In the genomic region with DNA sequence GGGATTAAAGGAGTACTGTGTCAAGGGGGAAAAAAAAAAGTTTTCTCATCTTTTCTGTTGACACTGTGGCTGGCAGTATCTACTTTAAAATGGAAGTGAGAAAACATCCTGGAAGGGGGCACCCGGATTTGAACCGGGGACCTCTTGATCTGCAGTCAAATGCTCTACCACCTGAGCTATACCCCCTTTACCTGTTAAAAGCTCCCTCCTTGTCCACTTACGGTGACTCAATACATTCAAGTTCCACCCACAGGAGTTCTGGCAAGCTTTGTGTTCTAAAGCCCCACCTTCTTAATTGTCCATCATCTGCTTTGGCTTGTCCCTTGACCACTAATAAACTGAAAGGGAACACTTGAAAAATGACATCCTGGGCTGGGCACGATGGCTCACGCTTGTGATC, we compare ENCODE assay signal across 24 cellular contexts.
A peak's percentile ranks its signal among the peaks of the same experiment; 100 is the strongest.
DNase-seq lines count a peak whose midpoint lies in the region; ATAC-seq, FAIRE-seq and TF ChIP-seq lines count a peak whose summit lies in the region.
"Had no signal": no experiment of that assay in that cellular context is flagged by ENCODE, and none has a peak within 500 bp of the region (broad histone marks: within the 10 kb centered on the region; RNA-seq: fewer than 3 reads in every experiment).

No MANE protein-coding gene starts in this region.

- H3K27me3 Mint-ChIP-seq in MCF 10A (ENCODE audit: insufficient read depth, unreplicated experiment): no peaks in the 10 kb centered on the region
- H3K27me3 Mint-ChIP-seq: central memory CD8-positive, alpha-beta T cell had no signal

- H4K20me1 ChIP-seq in GM12878 (ENCODE audit: control insufficient read depth, insufficient read depth): no peaks in the 10 kb centered on the region

- TF ChIP-seq EP300 in GM12878 (IDR thresholded peaks at IDR 0.05; ENCODE audit: borderline replicate concordance in 1 of 2, control insufficient read depth in 1 of 2, low read depth in 2 of 2, low read length in 2 of 2): no peak

- RAD21 ChIA-PET in GM12878 (lab: Charles Lee; ENCODE audit: unreplicated experiment): no interaction called here

- DNase-seq in MCF 10A (ENCODE audit: unreplicated experiment) (peak; percentile 48), breast epithelium (ENCODE audit: low spot score in 2 of 2) (no peak), HT-29 (ENCODE audit: low spot score) (peak; percentile 26), GM12878 (ENCODE audit: low read depth, low spot score) (peak; percentile 12), NCI-H446 treated with DMSO at 0.1 percent for 48 hours (lab: John Stamatoyannopoulos, UW) (no peak)
- peak; percentile 29 for DNase-seq in stimulated activated CD8-positive, alpha-beta memory T cell treated with anti-CD3 and anti-CD28 coated beads, Interleukin-4, amount 100 ng/mL, for 48 hours
- DNase-seq: GF-D8, immature natural killer cell, left ventricle myocardium inferior, MM.1S, NCI-H1436, NCI-H524 treated with DMSO at 0.1 percent for 48 hours, ovary, spleen, substantia nigra, SW 1271 had no signal

- CTCF ChIA-PET in MCF 10A (lab: Yijun Ruan, JAX) (no interaction called here), GM12878 (lab: Yijun Ruan, JAX) (no interaction called here)

- no peak overlapping the region for H3K4me3 Mint-ChIP-seq in MCF 10A (ENCODE audit: unreplicated experiment)
- H3K4me3 Mint-ChIP-seq: activated naive CD4-positive, alpha-beta T cell treated with anti-CD3 and anti-CD28 coated beads, Interleukin-2, amount 50 U/mL, for 24 hours; central memory CD8-positive, alpha-beta T cell; immature natural killer cell; nephron had no signal

- no peak for TF ChIP-seq CTCF in MCF 10A (IDR thresholded peaks at IDR 0.05; ENCODE audit: unreplicated experiment)
- no peak for TF ChIP-seq CTCF in breast epithelium (IDR thresholded peaks at IDR 0.05)
- TF ChIP-seq CTCF in GM12878 (IDR thresholded peaks at IDR 0.05 in 2 of 3, conservative IDR thresholded peaks at IDR 0.05 in 1 of 3; ENCODE audit: control insufficient read depth in 2 of 3, extremely low read depth in 1 of 3, insufficient read depth in 1 of 3, low read depth in 3 of 3, low read length in 3 of 3): no peak

- no peak overlapping the region for H2AFZ ChIP-seq in GM12878 (ENCODE audit: control insufficient read depth, low read depth, low read length)

- no peak for FAIRE-seq in GM12878 (lab: Jason Lieb, UNC)
- FAIRE-seq: GM12892 had no signal

- H3K27ac ChIP-seq in breast epithelium (no peak overlapping the region), GM12878 (ENCODE audit: control insufficient read depth, insufficient read depth) (no peak overlapping the region)
- H3K27ac ChIP-seq: ascending aorta, epithelial cell of prostate, HL-60, left ventricle myocardium inferior, ovary, spleen had no signal

- no peaks in the 10 kb centered on the region for H3K9me3 ChIP-seq in breast epithelium
- no peaks in the 10 kb centered on the region for H3K9me3 ChIP-seq in GM12878 (replicated peaks; ENCODE audit: control insufficient read depth, insufficient read depth, low read length)
- H3K9me3 ChIP-seq: ascending aorta, left ventricle myocardium inferior, ovary, spleen had no signal

- no peak for TF ChIP-seq RAD21 in GM12878 (IDR thresholded peaks at IDR 0.05; ENCODE audit: insufficient read depth, low read depth, low read length)

- BruUV-seq in MCF 10A (replicated peaks; lab: Mats Ljungman, UMichigan) (no TSS peak), GM12878 (replicated peaks; lab: Mats Ljungman, UMichigan) (no TSS peak)

- no peaks in the 10 kb centered on the region for H3K9me3 Mint-ChIP-seq in MCF 10A (ENCODE audit: unreplicated experiment)
- H3K9me3 Mint-ChIP-seq: activated naive CD4-positive, alpha-beta T cell treated with anti-CD3 and anti-CD28 coated beads, Interleukin-2, amount 50 U/mL, for 24 hours; central memory CD8-positive, alpha-beta T cell had no signal

- no peaks in the 10 kb centered on the region for H3K36me3 ChIP-seq in breast epithelium
- no peaks in the 10 kb centered on the region for H3K36me3 ChIP-seq in GM12878 (ENCODE audit: control insufficient read depth in 2 of 2, insufficient read depth in 2 of 2, low read length in 1 of 2)
- H3K36me3 ChIP-seq: ascending aorta, left ventricle myocardium inferior, ovary, spleen had no signal

- H3K4me3 ChIP-seq in breast epithelium (no peak overlapping the region), GM12878 (no peak overlapping the region)
- H3K4me3 ChIP-seq: ascending aorta, left ventricle myocardium inferior, ovary, spleen had no signal

- H3K27me3 ChIP-seq in breast epithelium: no peaks in the 10 kb centered on the region
- H3K27me3 ChIP-seq in GM12878 (replicated peaks in 1 of 2; ENCODE audit: control insufficient read depth in 2 of 2, insufficient read depth in 2 of 2, low read length in 1 of 2): no peaks in the 10 kb centered on the region
- H3K27me3 ChIP-seq: ascending aorta, ovary, spleen had no signal

- H3K79me2 ChIP-seq in GM12878 (ENCODE audit: control insufficient read depth, insufficient read depth, low read length): no peaks in the 10 kb centered on the region

- no peaks in the 10 kb centered on the region for H3K36me3 Mint-ChIP-seq in MCF 10A (ENCODE audit: insufficient read depth, unreplicated experiment)
- H3K36me3 Mint-ChIP-seq: activated naive CD4-positive, alpha-beta T cell treated with anti-CD3 and anti-CD28 coated beads, Interleukin-2, amount 50 U/mL, for 24 hours; immature natural killer cell had no signal

- H3K4me2 ChIP-seq in GM12878 (ENCODE audit: control insufficient read depth, insufficient read depth): no peak overlapping the region

- POLR2A ChIA-PET in MCF 10A (lab: Yijun Ruan, JAX): interaction anchor here (0.7 kb wide), 1 partner anchor 30 kb away, joined by 3 read pairs; no protein-coding TSS in a partner anchor
- POLR2A ChIA-PET in GM12878 (lab: Charles Lee): no interaction called here

- peaks cover 29% of the 10 kb centered on the region for H3K4me1 Mint-ChIP-seq in MCF 10A (ENCODE audit: insufficient read depth, unreplicated experiment)
- H3K4me1 Mint-ChIP-seq: activated naive CD4-positive, alpha-beta T cell treated with anti-CD3 and anti-CD28 coated beads, Interleukin-2, amount 50 U/mL, for 24 hours; central memory CD8-positive, alpha-beta T cell; immature natural killer cell had no signal

- no peaks in the 10 kb centered on the region for H3K4me1 ChIP-seq in breast epithelium
- no peaks in the 10 kb centered on the region for H3K4me1 ChIP-seq in GM12878 (ENCODE audit: control insufficient read depth, insufficient read depth, low read length)
- H3K4me1 ChIP-seq: ascending aorta, left ventricle myocardium inferior, spleen had no signal

- WGBS in GM12878 (ENCODE audit: insufficient coverage, insufficient replicate concordance, low lambda C conversion rate, missing lambda C conversion rate): 86% methylated on average over 5 of the region's 5 CpGs

- TF ChIP-seq POLR2A in breast epithelium (IDR thresholded peaks at IDR 0.05): no peak
- no peak for TF ChIP-seq POLR2A in GM12878 (IDR thresholded peaks at IDR 0.05; ENCODE audit: low read depth, low read length)

- H3K9ac ChIP-seq in GM12878 (ENCODE audit: control insufficient read depth, insufficient read depth, low read length): no peak overlapping the region

- in situ Hi-C loops in GM12878 (cut with MboI): no loop called here

- no peak overlapping the region for H3K27ac Mint-ChIP-seq in MCF 10A (ENCODE audit: low read depth, unreplicated experiment)
- H3K27ac Mint-ChIP-seq: activated naive CD4-positive, alpha-beta T cell treated with anti-CD3 and anti-CD28 coated beads, Interleukin-2, amount 50 U/mL, for 24 hours; immature natural killer cell; nephron had no signal

- SMC1A ChIA-PET in GM12878 (lab: Charles Lee; ENCODE audit: uncharacterized antibody, unreplicated experiment): no interaction called here

- intact Hi-C loops in MCF 10A (cut with micrococcal nuclease): no loop called here
- intact Hi-C loops in breast epithelium (cut with DNase I; ENCODE audit: low total_unique reads): no loop called here
- intact Hi-C loops in GM12878 (cut with micrococcal nuclease; ENCODE audit: unreplicated experiment): no loop called here

- ATAC-seq in GM12878 (no peak), GM18520 (IDR thresholded peaks at IDR 0.05; ENCODE audit: unreplicated experiment) (no peak)

TF ChIP-seq in GM12878, 131 proteins besides CTCF, POLR2A, EP300 and RAD21:
- TF ChIP-seq NBN (IDR thresholded peaks at IDR 0.05) (no peak), ZZZ3 (IDR thresholded peaks at IDR 0.05; ENCODE audit: control insufficient read depth, insufficient read length, low read depth) (no peak), ZNF24 (IDR thresholded peaks at IDR 0.05) (0 out of 2 replicates have a peak, but pooled peaks have one; percentile 35), CEBPB (IDR thresholded peaks at IDR 0.05; ENCODE audit: borderline replicate concordance in 1 of 2, low read depth in 2 of 2, low read length in 2 of 2) (no peak)
TF ChIP-seq in GM12878: peak in this region for 1.

Comparison
In these comparisons a context has a peak if more than half of its experiments do, and no peak if none do; other contexts are left out.
1. DNase-seq: peak in MCF 10A (single experiment), HT-29 (single experiment), GM12878 (single experiment) and stimulated activated CD8-positive, alpha-beta memory T cell treated with anti-CD3 and anti-CD28 coated beads, Interleukin-4, amount 100 ng/mL, for 48 hours (single experiment); none in breast epithelium (0 of 2) and NCI-H446 treated with DMSO at 0.1 percent for 48 hours (single experiment).